ENCODE assay signal across 18 cellular contexts in genomic region chr2:85516649-85517389, GRCh38. TPM values are rescaled to one million over a fixed set of nuclear protein-coding genes. Genes with fewer than 3 reads are reported as not detected.
DNase-seq lines count a peak whose midpoint lies in the region; TF ChIP-seq lines count a peak whose summit lies in the region.
"Had no signal": no experiment of that assay in that cellular context is flagged by ENCODE, and none has a peak within 500 bp of the region (broad histone marks: within the 10 kb centered on the region; RNA-seq: fewer than 3 reads in every experiment).

No MANE protein-coding gene starts in this region.

- H3K36me3 ChIP-seq in duodenal mucosa (ENCODE audit: control insufficient read depth in 1 of 2, insufficient read depth in 2 of 2, low read length in 2 of 2) (no peaks in the 10 kb centered on the region), neural progenitor cell (no peaks in the 10 kb centered on the region), HAP-1 (replicated peaks) (no peaks in the 10 kb centered on the region), left ventricle myocardium inferior (no peaks in the 10 kb centered on the region)
- H3K36me3 ChIP-seq: BE2C, vagina had no signal

- H3K79me2 ChIP-seq in neural progenitor cell (ENCODE audit: low read depth), result no peaks in the 10 kb centered on the region

- TF ChIP-seq CTCF in neural progenitor cell (IDR thresholded peaks at IDR 0.05) (no peak), left ventricle myocardium inferior (IDR thresholded peaks at IDR 0.05; ENCODE audit: borderline replicate concordance) (no peak)

- H3K27me3 ChIP-seq in duodenal mucosa (ENCODE audit: control insufficient read depth in 1 of 2, insufficient read depth in 2 of 2, low read length in 2 of 2) (no peaks in the 10 kb centered on the region), neural progenitor cell (no peaks in the 10 kb centered on the region), HAP-1 (ENCODE audit: low read depth) (no peaks in the 10 kb centered on the region), left ventricle myocardium inferior (ENCODE audit: low read depth) (no peaks in the 10 kb centered on the region)
- H3K27me3 ChIP-seq: BE2C, vagina had no signal

- peak; percentile 76 for DNase-seq in DMS53 (lab: John Stamatoyannopoulos, UW)
- DNase-seq in NOMO-1 treated with DMSO at 0.1 percent for 48 hours (lab: John Stamatoyannopoulos, UW; ENCODE audit: unreplicated experiment), result peak; percentile 70
- no peak for DNase-seq in neural progenitor cell (ENCODE audit: low spot score)
- no peak for DNase-seq in HAP-1 (ENCODE audit: low spot score in 2 of 2)
- no peak for DNase-seq in A172 (ENCODE audit: low spot score)
- no peak for DNase-seq in NCI-H128 (lab: John Stamatoyannopoulos, UW; ENCODE audit: unreplicated experiment)
- no peak for DNase-seq in left ventricle myocardium inferior
- DNase-seq: activated CD4-positive, CD25-positive, alpha-beta regulatory T cell; activated naive CD8-positive, alpha-beta T cell treated with anti-CD3 and anti-CD28 coated beads for 36 hours; BE2C; central memory CD4-positive, alpha-beta T cell; erythroblast; GOT3; NCI-H1417; SHP77 treated with DMSO at 0.1 percent for 48 hours; stimulated activated CD4-positive, alpha-beta T cell treated with anti-CD3 and anti-CD28 coated beads, Interleukin-1b, Interleukin-23, amount 100 ng/mL, for 48 hours had no signal

- peaks cover 17 to 30% of the 10 kb centered on the region in 2 donors for H3K4me1 ChIP-seq in duodenal mucosa (ENCODE audit: control insufficient read depth in 1 of 2, insufficient read depth in 2 of 2, low read length in 2 of 2)
- no peaks in the 10 kb centered on the region for H3K4me1 ChIP-seq in neural progenitor cell
- H3K4me1 ChIP-seq in HAP-1, result no peaks in the 10 kb centered on the region
- peaks cover 2% of the 10 kb centered on the region for H3K4me1 ChIP-seq in left ventricle myocardium inferior
- H3K4me1 ChIP-seq: BE2C, vagina had no signal

- H3K9me3 ChIP-seq in duodenal mucosa (ENCODE audit: control insufficient read depth in 1 of 2, low read length in 2 of 2), result no peaks in the 10 kb centered on the region
- H3K9me3 ChIP-seq in neural progenitor cell (ENCODE audit: low read depth), result no peaks in the 10 kb centered on the region
- no peaks in the 10 kb centered on the region for H3K9me3 ChIP-seq in HAP-1
- H3K9me3 ChIP-seq in left ventricle myocardium inferior (replicated peaks), result no peaks in the 10 kb centered on the region
- H3K9me3 ChIP-seq: BE2C, vagina had no signal

- H3K27ac Mint-ChIP-seq in neural progenitor cell, result peak overlapping the region; percentile 88
- H3K27ac Mint-ChIP-seq: activated naive CD8-positive, alpha-beta T cell treated with anti-CD3 and anti-CD28 coated beads for 36 hours had no signal

- no peak overlapping the region for H3K4me2 ChIP-seq in neural progenitor cell

- no peak overlapping the region for H2AFZ ChIP-seq in neural progenitor cell (replicated peaks)

- H3K36me3 Mint-ChIP-seq in neural progenitor cell, result no peaks in the 10 kb centered on the region
- H3K36me3 Mint-ChIP-seq: activated naive CD8-positive, alpha-beta T cell treated with anti-CD3 and anti-CD28 coated beads for 36 hours had no signal

- H3K27ac ChIP-seq in duodenal mucosa (ENCODE audit: low read depth, low read length), result peak overlapping the region; percentile 63
- H3K27ac ChIP-seq in neural progenitor cell, result no peak overlapping the region
- H3K27ac ChIP-seq in left ventricle myocardium inferior (replicated peaks), result no peak overlapping the region
- H3K27ac ChIP-seq: vagina had no signal

- H3K9ac ChIP-seq in duodenal mucosa (ENCODE audit: low read depth in 1 of 2, low read length in 2 of 2), result peak overlapping the region in 1 of 2 donors; percentile 25
- no peak overlapping the region for H3K9ac ChIP-seq in neural progenitor cell

- no peaks in the 10 kb centered on the region for H3F3A ChIP-seq in neural progenitor cell (ENCODE audit: low read depth)

- peaks cover 2% of the 10 kb centered on the region for H3K4me1 Mint-ChIP-seq in neural progenitor cell
- H3K4me1 Mint-ChIP-seq: activated naive CD8-positive, alpha-beta T cell treated with anti-CD3 and anti-CD28 coated beads for 36 hours had no signal

- in situ Hi-C loops in HAP-1 (cut with MboI; ENCODE audit: low sequenced_read_pairs), result no loop called here

- intact Hi-C loops in left ventricle myocardium inferior (cut with micrococcal nuclease), result no loop called here

- H3K27me3 Mint-ChIP-seq in neural progenitor cell (ENCODE audit: insufficient read depth, low read depth), result peaks cover 2% of the 10 kb centered on the region

- peak overlapping the region in 1 of 2 donors; percentile 19 for H3K4me3 ChIP-seq in duodenal mucosa (ENCODE audit: low read depth in 1 of 2, low read length in 2 of 2)
- no peak overlapping the region for H3K4me3 ChIP-seq in neural progenitor cell
- H3K4me3 ChIP-seq in HAP-1, result no peak overlapping the region
- H3K4me3 ChIP-seq in left ventricle myocardium inferior, result no peak overlapping the region
- H3K4me3 ChIP-seq: vagina had no signal

- H3K9me3 Mint-ChIP-seq in neural progenitor cell, result no peaks in the 10 kb centered on the region
- H3K9me3 Mint-ChIP-seq: activated naive CD8-positive, alpha-beta T cell treated with anti-CD3 and anti-CD28 coated beads for 36 hours had no signal

- H4K20me1 ChIP-seq in neural progenitor cell (ENCODE audit: low read depth), result no peaks in the 10 kb centered on the region

- no peak overlapping the region for H3K4me3 Mint-ChIP-seq in neural progenitor cell
- H3K4me3 Mint-ChIP-seq: activated naive CD8-positive, alpha-beta T cell treated with anti-CD3 and anti-CD28 coated beads for 36 hours had no signal

RNA-seq across cellular contexts. Expression of gene MAT2A, which starts 22.1 kb away (rescaled TPM):
- total RNA-seq in neural progenitor cell (ENCODE audit: low replicate concordance) (180 and 221 TPM in 2 replicates), left ventricle myocardium inferior (145 TPM)
- total RNA-seq in A172 (2014; rRNA removed; shearing (Covaris generic)), result 94.6 and 95.2 TPM in 2 replicates

RNA-seq across cellular contexts. Expression of gene GGCX, which starts 44.5 kb away (rescaled TPM):
- total RNA-seq in neural progenitor cell (ENCODE audit: low replicate concordance) (29.7 and 41.7 TPM in 2 replicates), left ventricle myocardium inferior (25.5 TPM)
- total RNA-seq in A172 (2014; rRNA removed; shearing (Covaris generic)), result 28.1 and 31.5 TPM in 2 replicates

Comparison
In these comparisons a context has a peak if more than half of its experiments do, and no peak if none do; other contexts are left out.
1. DNase-seq: peak in DMS53 (single experiment) and NOMO-1 treated with DMSO at 0.1 percent for 48 hours (single experiment); none in neural progenitor cell (single experiment), HAP-1 (0 of 2), A172 (single experiment), NCI-H128 (single experiment) and left ventricle myocardium inferior (single experiment).